ENCODE assay signal across 13 cellular contexts in genomic region chr2:220460257-220460985, GRCh38.
DNase-seq lines count a peak whose midpoint lies in the region; ATAC-seq and TF ChIP-seq lines count a peak whose summit lies in the region.
"Had no signal": no experiment of that assay in that cellular context is flagged by ENCODE, and none has a peak within 500 bp of the region (broad histone marks: within the 10 kb centered on the region; RNA-seq: fewer than 3 reads in every experiment).

No MANE protein-coding gene starts in this region.

- no peaks in the 10 kb centered on the region for H3K9me3 ChIP-seq in PC-9 (ENCODE audit: insufficient read depth, low read depth)
- H3K9me3 ChIP-seq: neutrophil, transverse colon had no signal

- H3K79me2 ChIP-seq in PC-9 (ENCODE audit: low read depth) = no peaks in the 10 kb centered on the region

- intact Hi-C loops in Right ventricle myocardium superior (cut with DNase I) = no loop called here
- intact Hi-C loops in left cardiac atrium (cut with DNase I) = loop anchor here in 1 of 2 donors (5.0 to 10.0 kb wide), 3 partner anchors 214 to 1112 kb away; partner anchors contain the start of gene EPHA4
- intact Hi-C loops in PC-9 (cut with micrococcal nuclease; ENCODE audit: unreplicated experiment) = no loop called here

- CTCF ChIA-PET in PC-9 (lab: Charles Lee) = no interaction called here

- DNase-seq in Right ventricle myocardium superior = no peak
- no peak for DNase-seq in left cardiac atrium
- DNase-seq in PC-9 = no peak
- no peak for DNase-seq in fibroblast of pulmonary artery (ENCODE audit: low read depth)
- no peak for DNase-seq in kidney tubule cell (ENCODE audit: low spot score)
- no peak for DNase-seq in 8988T
- no peak for DNase-seq in HK-2 (ENCODE audit: unreplicated experiment)
- DNase-seq: activated naive CD8-positive, alpha-beta T cell treated with anti-CD3 and anti-CD28 coated beads, Interleukin-2, amount 10 ng/mL, durations not matched to agents 7 days and 5 days; dermis blood vessel endothelial cell; NCI-H2227 treated with DMSO at 0.1 percent for 48 hours; transverse colon had no signal

- no peaks in the 10 kb centered on the region for H3K27me3 ChIP-seq in PC-9 (ENCODE audit: insufficient read depth, low read depth)
- H3K27me3 ChIP-seq: neutrophil, transverse colon had no signal

- no peaks in the 10 kb centered on the region for H3K4me1 ChIP-seq in PC-9 (replicated peaks; ENCODE audit: insufficient read depth)
- H3K4me1 ChIP-seq: transverse colon had no signal

- POLR2A ChIA-PET in PC-9 (lab: Charles Lee; ENCODE audit: unreplicated experiment) = no interaction called here

- no peaks in the 10 kb centered on the region for H4K20me1 ChIP-seq in PC-9 (ENCODE audit: insufficient read depth)

- no peak overlapping the region for H3K27ac ChIP-seq in PC-9
- H3K27ac ChIP-seq: neutrophil, transverse colon had no signal

- ATAC-seq in Right ventricle myocardium superior (ENCODE audit: poor library complexity) = peak; percentile 51
- ATAC-seq in left cardiac atrium = no peak
- no peak for ATAC-seq in activated CD4-positive, CD25-positive, alpha-beta regulatory T cell treated with anti-CD3 and anti-CD28 coated beads, Interleukin-2, amount 50 U/mL, for 24 hours

- no peaks in the 10 kb centered on the region for H3K36me3 ChIP-seq in PC-9 (ENCODE audit: low read depth)
- H3K36me3 ChIP-seq: neutrophil, transverse colon had no signal

- H3K4me2 ChIP-seq in PC-9 = no peak overlapping the region

- H3F3A ChIP-seq in PC-9 (ENCODE audit: insufficient read depth, low read depth) = no peaks in the 10 kb centered on the region

- H2AFZ ChIP-seq in PC-9 = no peak overlapping the region

- H3K4me3 ChIP-seq in PC-9 (no peak overlapping the region), fibroblast of pulmonary artery (replicated peaks; ENCODE audit: low read depth, low read length) (no peak overlapping the region)
- H3K4me3 ChIP-seq: transverse colon had no signal

- TF ChIP-seq CTCF in PC-9 (conservative IDR thresholded peaks at IDR 0.05) (peak; percentile 24; the same call in 1 of the 2 replicates), fibroblast of pulmonary artery (IDR thresholded peaks at IDR 0.05; ENCODE audit: low read length, missing control alignments) (peak; percentile 26)

- H3K9me2 ChIP-seq in PC-9 (ENCODE audit: insufficient read depth) = no peaks in the 10 kb centered on the region

- BruUV-seq in PC-9 (replicated peaks; lab: Mats Ljungman, UMichigan) = no TSS peak
